ENCODE assay signal across 29 cellular contexts in the genomic region with DNA sequence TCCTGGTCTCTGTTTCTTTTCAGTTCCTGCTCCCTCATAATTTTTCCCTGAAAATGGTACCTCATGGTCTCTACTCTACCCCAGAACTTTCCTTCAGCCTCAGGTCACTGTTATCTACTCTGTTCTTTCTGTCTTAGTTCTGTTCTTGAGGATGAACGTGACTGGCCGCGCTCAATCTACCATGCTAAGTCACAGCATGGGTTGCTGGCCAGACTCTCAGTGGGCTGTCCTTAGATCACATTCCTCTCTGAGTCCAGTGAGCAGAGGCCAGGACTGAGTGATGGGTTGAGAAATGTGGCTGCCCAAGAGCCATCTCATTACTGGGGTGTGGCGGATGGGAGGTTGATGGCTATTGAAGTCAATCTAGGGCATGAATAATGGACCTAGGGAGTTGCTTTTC.
"Had no signal": no experiment of that assay in that cellular context is flagged by ENCODE, and none has a peak within 500 bp of the region (broad histone marks: within the 10 kb centered on the region; RNA-seq: fewer than 3 reads in every experiment).

No MANE protein-coding gene starts in this region.

- H3K27ac ChIP-seq: stomach, suprapubic skin, testis, thoracic aorta, thyroid gland, tibial artery, tibial nerve, transverse colon, upper lobe of left lung, upper lobe of right lung, uterus, vagina had no signal

- H3K36me3 Mint-ChIP-seq: stimulated activated effector memory CD8-positive, alpha-beta T cell treated with anti-CD3 and anti-CD28 coated beads, Interleukin-12 subunit alpha, Interleukin-12 subunit beta, amount 100 ng/mL, for 72 hours; stimulated activated memory B cell treated with anti-CD40 and anti-IgM and Interleukin-4, amounts not matched to agents 10 μg/mL and 1 μg/mL and 100 μg/mL, for 72 hours; stimulated activated naive B cell treated with anti-CD40 and anti-IgM and Interleukin-4, amounts not matched to agents 10 μg/mL and 1 μg/mL and 100 μg/mL, for 72 hours; type B pancreatic cell had no signal

- FAIRE-seq: urothelium cell line had no signal

- H3K9me3 Mint-ChIP-seq: stimulated activated effector memory CD8-positive, alpha-beta T cell treated with anti-CD3 and anti-CD28 coated beads, Interleukin-12 subunit alpha, Interleukin-12 subunit beta, amount 100 ng/mL, for 72 hours; stimulated activated memory B cell treated with anti-CD40 and anti-IgM and Interleukin-4, amounts not matched to agents 10 μg/mL and 1 μg/mL and 100 μg/mL, for 72 hours; stimulated activated naive B cell treated with anti-CD40 and anti-IgM and Interleukin-4, amounts not matched to agents 10 μg/mL and 1 μg/mL and 100 μg/mL, for 72 hours; stimulated activated naive CD8-positive, alpha-beta T cell treated with anti-CD3 and anti-CD28 coated beads, Interleukin-15, amount 100 ng/mL, for 72 hours; stimulated activated naive CD8-positive, alpha-beta T cell treated with anti-CD3 and anti-CD28 coated beads, Interleukin-15, Interleukin-2, amounts not matched to agents 100 ng/mL and 50 ng/mL, for 24 hours had no signal

- H3K27me3 Mint-ChIP-seq: stimulated activated memory B cell treated with anti-CD40 and anti-IgM and Interleukin-4, amounts not matched to agents 10 μg/mL and 1 μg/mL and 100 μg/mL, for 72 hours; type B pancreatic cell had no signal

- H3K4me3 Mint-ChIP-seq: stimulated activated effector memory CD8-positive, alpha-beta T cell treated with anti-CD3 and anti-CD28 coated beads, Interleukin-12 subunit alpha, Interleukin-12 subunit beta, amount 100 ng/mL, for 72 hours; stimulated activated memory B cell treated with anti-CD40 and anti-IgM and Interleukin-4, amounts not matched to agents 10 μg/mL and 1 μg/mL and 100 μg/mL, for 72 hours; stimulated activated naive B cell treated with anti-CD40 and anti-IgM and Interleukin-4, amounts not matched to agents 10 μg/mL and 1 μg/mL and 100 μg/mL, for 72 hours; stimulated activated naive CD8-positive, alpha-beta T cell treated with anti-CD3 and anti-CD28 coated beads, Interleukin-15, amount 100 ng/mL, for 72 hours; stimulated activated naive CD8-positive, alpha-beta T cell treated with anti-CD3 and anti-CD28 coated beads, Interleukin-15, Interleukin-2, amounts not matched to agents 100 ng/mL and 50 ng/mL, for 24 hours; type B pancreatic cell had no signal

- H3K4me1 ChIP-seq: stomach, suprapubic skin, testis, thyroid gland, tibial nerve, transverse colon, upper lobe of left lung, upper lobe of right lung, uterus, vagina had no signal

- DNase-seq: stimulated activated CD4-positive, alpha-beta T cell treated with anti-CD3 and anti-CD28 coated beads, Interleukin-2, amount 100 ng/mL, for 48 hours; stimulated activated CD4-positive, alpha-beta T cell treated with anti-CD3 and anti-CD28 coated beads, Interleukin-4, amount 100 ng/mL, for 1 hour; stimulated activated CD4-positive, alpha-beta T cell treated with anti-CD3 and anti-CD28 coated beads, Interleukin-4, amount 100 ng/mL, for 24 hours; stimulated activated CD4-positive, alpha-beta T cell treated with anti-CD3 and anti-CD28 coated beads, Interleukin-4, amount 100 ng/mL, for 4 hours; stimulated activated CD8-positive, alpha-beta memory T cell treated with anti-CD3 and anti-CD28 coated beads, Interleukin-4, amount 100 ng/mL, for 48 hours; stimulated activated naive B cell treated with anti-CD40 and anti-IgM and Interleukin-4, amounts not matched to agents 10 μg/mL and 1 μg/mL and 100 μg/mL, for 72 hours; stimulated activated naive CD4-positive, alpha-beta T cell; stimulated activated naive CD4-positive, alpha-beta T cell treated with Interleukin-2 at 50 U/mL for 16 hours; stimulated activated naive CD8-positive, alpha-beta T cell treated with anti-CD3 and anti-CD28 coated beads, Interleukin-15, amount 100 ng/mL, for 72 hours; stimulated activated naive CD8-positive, alpha-beta T cell treated with anti-CD3 and anti-CD28 coated beads, Interleukin-15, Interleukin-2, amounts not matched to agents 100 U/mL and 50 U/mL, for 24 hours; stomach; substantia nigra; testis; thyroid gland; tibial artery; transverse colon; trophoblast cell; upper lobe of right lung; uterus had no signal

- H3K36me3 ChIP-seq: stomach, suprapubic skin, thoracic aorta, thyroid gland, tibial artery, tibial nerve, transverse colon, upper lobe of left lung, upper lobe of right lung, uterus, vagina had no signal

- ATAC-seq: stimulated activated effector memory CD8-positive, alpha-beta T cell treated with anti-CD3 and anti-CD28 coated beads, Interleukin-12 subunit alpha, Interleukin-12 subunit beta, amount 100 ng/mL, for 72 hours; stimulated activated memory B cell treated with anti-CD40 and anti-IgM and Interleukin-4, amounts not matched to agents 10 μg/mL and 1 μg/mL and 100 μg/mL, for 72 hours; stimulated activated naive B cell treated with anti-CD40 and anti-IgM and Interleukin-4, amounts not matched to agents 10 μg/mL and 1 μg/mL and 100 μg/mL, for 72 hours; stimulated activated naive CD8-positive, alpha-beta T cell treated with anti-CD3 and anti-CD28 coated beads, Interleukin-15, amount 100 ng/mL, for 72 hours; stimulated activated naive CD8-positive, alpha-beta T cell treated with anti-CD3 and anti-CD28 coated beads, Interleukin-15, Interleukin-2, amounts not matched to agents 100 U/mL and 50 U/mL, for 24 hours; upper lobe of right lung had no signal

- H3K4me1 Mint-ChIP-seq: stimulated activated effector memory CD8-positive, alpha-beta T cell treated with anti-CD3 and anti-CD28 coated beads, Interleukin-12 subunit alpha, Interleukin-12 subunit beta, amount 100 ng/mL, for 72 hours; stimulated activated naive CD8-positive, alpha-beta T cell treated with anti-CD3 and anti-CD28 coated beads, Interleukin-15, amount 100 ng/mL, for 72 hours had no signal

- H3K27me3 ChIP-seq: stomach, suprapubic skin, testis, thyroid gland, tibial artery, tibial nerve, transverse colon, upper lobe of left lung, upper lobe of right lung, uterus, vagina had no signal

- H3K27ac Mint-ChIP-seq: stimulated activated effector memory CD8-positive, alpha-beta T cell treated with anti-CD3 and anti-CD28 coated beads, Interleukin-12 subunit alpha, Interleukin-12 subunit beta, amount 100 ng/mL, for 72 hours; stimulated activated naive B cell treated with anti-CD40 and anti-IgM and Interleukin-4, amounts not matched to agents 10 μg/mL and 1 μg/mL and 100 μg/mL, for 72 hours; stimulated activated naive CD8-positive, alpha-beta T cell treated with anti-CD3 and anti-CD28 coated beads, Interleukin-15, amount 100 ng/mL, for 72 hours; stimulated activated naive CD8-positive, alpha-beta T cell treated with anti-CD3 and anti-CD28 coated beads, Interleukin-15, Interleukin-2, amounts not matched to agents 100 ng/mL and 50 ng/mL, for 24 hours; type B pancreatic cell had no signal

- H3K9me3 ChIP-seq: stomach, suprapubic skin, testis, thoracic aorta, thyroid gland, tibial artery, tibial nerve, transverse colon, upper lobe of left lung, upper lobe of right lung, uterus, vagina had no signal

- H3K4me3 ChIP-seq: stomach, suprapubic skin, testis, thoracic aorta, thyroid gland, tibial artery, tibial nerve, transverse colon, upper lobe of left lung, upper lobe of right lung, uterus, vagina had no signal
